10 cellular contexts compared by ENCODE assay signal in the genomic region with DNA sequence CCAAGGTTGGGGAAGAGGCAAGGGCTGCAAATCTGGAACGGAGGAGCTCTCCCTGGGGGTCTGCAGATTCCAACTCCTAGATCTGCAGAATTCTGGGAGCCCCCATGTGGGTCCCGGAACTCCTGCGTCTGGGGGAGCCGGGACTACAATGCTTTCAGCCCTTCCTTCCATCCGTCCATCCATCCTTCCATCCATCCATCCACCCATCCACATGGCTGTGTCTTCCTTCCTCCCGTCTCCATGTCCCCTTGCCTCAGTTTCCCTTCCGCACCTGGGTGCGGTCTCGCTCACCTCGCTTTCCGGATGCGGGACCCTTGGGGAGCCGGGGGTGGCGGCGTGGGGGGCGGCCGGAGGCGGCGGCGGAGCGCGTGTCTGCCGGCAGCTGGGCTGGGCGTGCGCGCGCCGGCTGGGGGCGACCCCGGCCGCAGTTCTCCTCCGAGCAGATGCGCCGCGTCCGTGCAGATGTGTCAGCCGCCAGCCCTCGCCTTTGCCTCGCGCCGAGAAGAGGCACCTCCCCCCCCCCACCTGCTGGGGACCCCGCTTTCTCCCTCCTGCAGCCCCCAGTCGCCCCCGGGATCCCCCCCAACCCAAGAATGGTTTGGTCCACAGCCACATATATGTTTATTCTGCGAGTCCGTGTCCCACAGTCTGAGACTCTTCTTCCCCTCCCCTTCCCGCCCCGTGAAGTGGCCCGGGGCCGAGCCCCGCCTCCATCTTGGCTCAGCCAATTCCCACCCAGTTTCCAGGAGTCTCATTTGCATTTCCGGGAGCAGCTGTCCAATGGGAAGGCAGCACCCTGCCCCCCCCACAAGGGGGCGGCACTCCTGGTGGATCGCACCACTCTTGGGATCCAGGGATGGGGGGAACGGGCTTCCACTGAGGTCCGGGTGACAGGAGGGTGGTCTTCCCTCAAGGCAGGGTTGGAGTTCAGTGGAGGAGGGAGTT. TPM values are rescaled to one million over a fixed set of nuclear protein-coding genes. Genes with fewer than 3 reads are reported as not detected.
A peak's percentile ranks its signal among the peaks of the same experiment; 100 is the strongest.
DNase-seq lines count a peak whose midpoint lies in the region; ATAC-seq and TF ChIP-seq lines count a peak whose summit lies in the region.
"Had no signal": no experiment of that assay in that cellular context is flagged by ENCODE, and none has a peak within 500 bp of the region (broad histone marks: within the 10 kb centered on the region; RNA-seq: fewer than 3 reads in every experiment).

No MANE protein-coding gene starts in this region.

- H3K27ac ChIP-seq in left lung, result no peak overlapping the region
- H3K27ac ChIP-seq in substantia nigra (ENCODE audit: low read depth, low read length, poor library complexity, severe bottlenecking), result peak overlapping the region; percentile 66
- H3K27ac ChIP-seq in ascending aorta, result no peak overlapping the region
- H3K27ac ChIP-seq: KMS-11 had no signal

- peak; percentile 73 for DNase-seq in DMS53 treated with DMSO at 0.1 percent for 48 hours (lab: John Stamatoyannopoulos, UW; ENCODE audit: unreplicated experiment)
- peak; percentile 80 for DNase-seq in NCI-H1092 (lab: John Stamatoyannopoulos, UW)
- peak; percentile 17 for DNase-seq in T-helper 22 cell (ENCODE audit: low read depth)
- peak; percentile 62 for DNase-seq in dermis blood vessel endothelial cell
- DNase-seq in left lung, result peak in 1 of 2 donors; percentile 64
- peak; percentile 51 to 97 (median 90) for DNase-seq in substantia nigra (lab: John Stamatoyannopoulos, UW)
- DNase-seq in ascending aorta (ENCODE audit: low spot score in 2 of 2), result no peak
- no peak for DNase-seq in A172 (ENCODE audit: low spot score)

- intact Hi-C loops in left lung (cut with DNase I), result no loop called here
- intact Hi-C loops in ascending aorta (cut with DNase I), result no loop called here

- ATAC-seq in left lung, result peak; percentile 70

- no peak for TF ChIP-seq CTCF in left lung (IDR thresholded peaks at IDR 0.05)
- TF ChIP-seq CTCF in ascending aorta (IDR thresholded peaks at IDR 0.05), result peak in 1 of 3 experiments; percentile 10

- H3K36me3 ChIP-seq in left lung (peaks cover 0 to 8% of the 10 kb centered on the region in 2 donors), ascending aorta (peaks cover 0 to 7% of the 10 kb centered on the region in 2 donors)

- H3K4me3 ChIP-seq in left lung (no peak overlapping the region), ascending aorta (peak overlapping the region in 1 of 2 donors; percentile 16)

- H3K4me1 ChIP-seq in left lung (peaks cover 0 to 15% of the 10 kb centered on the region in 2 donors), ascending aorta (peaks cover 0 to 11% of the 10 kb centered on the region in 2 donors)

- H3K9me3 ChIP-seq in left lung (no peaks in the 10 kb centered on the region), ascending aorta (no peaks in the 10 kb centered on the region)

- H3K27me3 ChIP-seq in left lung (peaks cover 21 to 37% of the 10 kb centered on the region in 2 donors), ascending aorta (peaks cover 19% of the 10 kb centered on the region)

RNA-seq across cellular contexts. Expression of gene ISOC2, which starts 8.8 kb away (rescaled TPM):
- 56.2 and 76.5 TPM in 2 replicates for total RNA-seq in dermis blood vessel endothelial cell
- 10 to 100 TPM; 36.2 to 49.4 TPM for total RNA-seq in left lung
- 96.7 TPM for total RNA-seq in ascending aorta
- 114 and 139 TPM in 2 replicates for total RNA-seq in A172 (2014; rRNA removed; shearing (Covaris generic))

RNA-seq across cellular contexts. Expression of gene SHISA7, which starts 9.6 kb away (rescaled TPM):
- total RNA-seq in dermis blood vessel endothelial cell (not detected in 2 replicates), left lung (not detected), ascending aorta (0.85 TPM)
- not detected in 2 replicates for total RNA-seq in A172 (2014; rRNA removed; shearing (Covaris generic))
- total RNA-seq: pulmonary artery endothelial cell had no signal

RNA-seq across cellular contexts. Expression of gene C19orf85, which starts 11.9 kb away (rescaled TPM):
- total RNA-seq in dermis blood vessel endothelial cell (not detected in 2 replicates), left lung (not detected), ascending aorta (not detected)
- 0.07 TPM in 1 of 2 replicates, not detected in the other for total RNA-seq in A172 (2014; rRNA removed; shearing (Covaris generic))
- total RNA-seq: pulmonary artery endothelial cell had no signal

RNA-seq across cellular contexts. Expression of gene ZNF628, which starts 23.8 kb away (rescaled TPM):
- total RNA-seq in dermis blood vessel endothelial cell (1.4 and 3.3 TPM in 2 replicates), left lung (1 to 10 TPM; 8.7 to 9.5 TPM), ascending aorta (13.2 TPM)
- 4.1 and 4.8 TPM in 2 replicates for total RNA-seq in A172 (2014; rRNA removed; shearing (Covaris generic))

RNA-seq across cellular contexts. Expression of gene NAT14, which starts 32.3 kb away (rescaled TPM):
- total RNA-seq in dermis blood vessel endothelial cell (8.7 and 14.5 TPM in 2 replicates), left lung (10 to 100 TPM; 22.9 to 37.2 TPM), ascending aorta (21.6 TPM)
- total RNA-seq in A172 (2014; rRNA removed; shearing (Covaris generic)), result 56.2 and 65.7 TPM in 2 replicates

Comparison
In these comparisons a context has a peak if more than half of its experiments do, and no peak if none do; other contexts are left out.
1. DNase-seq: peak in DMS53 treated with DMSO at 0.1 percent for 48 hours (single experiment), NCI-H1092 (single experiment), T-helper 22 cell (single experiment), dermis blood vessel endothelial cell (single experiment) and substantia nigra (49 of 49); none in ascending aorta (0 of 2) and A172 (single experiment).